8 cellular contexts compared by ENCODE assay signal in the genomic region with DNA sequence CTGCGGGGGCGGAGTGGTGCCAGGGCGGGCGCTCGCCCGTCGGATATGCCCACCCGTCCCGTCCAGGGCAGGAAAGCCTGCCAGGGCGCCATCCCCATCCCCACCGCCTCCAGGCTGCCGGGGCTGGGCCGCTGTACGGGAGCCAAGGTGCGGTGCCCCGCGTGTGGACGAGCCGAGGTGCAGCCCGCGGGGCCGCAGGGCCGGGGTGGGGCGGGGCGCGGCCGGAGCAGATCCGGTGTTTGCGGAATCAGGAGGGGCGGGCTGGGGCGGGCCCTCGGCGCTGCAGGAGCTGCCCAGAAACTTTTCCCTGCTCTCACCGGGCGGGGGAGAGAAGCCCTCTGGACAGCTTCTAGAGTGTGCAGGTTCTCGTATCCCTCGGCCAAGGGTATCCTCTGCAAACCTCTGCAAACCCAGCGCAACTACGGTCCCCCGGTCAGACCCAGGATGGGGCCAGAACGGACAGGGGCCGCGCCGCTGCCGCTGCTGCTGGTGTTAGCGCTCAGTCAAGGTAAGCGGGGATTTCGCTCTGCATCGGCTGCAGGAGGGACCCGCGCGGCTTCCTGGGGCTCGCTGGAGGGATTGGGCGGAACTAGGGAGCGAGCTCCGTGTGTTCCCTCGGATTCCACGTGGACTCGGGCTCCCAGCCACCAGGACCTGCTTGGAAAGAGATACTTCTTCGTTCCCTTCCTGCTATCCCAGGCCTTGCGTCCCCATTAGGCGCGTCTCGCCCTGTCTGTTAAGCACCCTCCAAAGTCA. TPM values are rescaled to one million over a fixed set of nuclear protein-coding genes. Genes with fewer than 3 reads are reported as not detected.
DNase-seq lines count a peak whose midpoint lies in the region; FAIRE-seq and TF ChIP-seq lines count a peak whose summit lies in the region.

A gene (plus strand): TSS at position 328 of the 756 bp plus-strand sequence. CDS start 117 bp downstream, at position 445.

- H3K27ac Mint-ChIP-seq in activated T-helper 1 cell treated with anti-CD3 and anti-CD28 coated beads, Interleukin-12 subunit alpha, Interleukin-12 subunit beta, Interleukin-2, Interleukin-4 antibody, amounts not matched to agents 30 ng/mL and 10 ng/mL and 1 ng/mL, durations not matched to agents 14 hours and 24 hours and 36 hours = peak within 1 kb of the TSS; percentile 82
- peak within 1 kb of the TSS; percentile 14 to 75 (median 38) for H3K27ac Mint-ChIP-seq in nephron

- H3K4me3 Mint-ChIP-seq in activated T-helper 1 cell treated with anti-CD3 and anti-CD28 coated beads, Interleukin-12 subunit alpha, Interleukin-12 subunit beta, Interleukin-2, Interleukin-4 antibody, amounts not matched to agents 30 ng/mL and 10 ng/mL and 1 ng/mL, durations not matched to agents 14 hours and 24 hours and 36 hours = peak within 1 kb of the TSS; percentile 85
- peak within 1 kb of the TSS; percentile 81 to 83 (median 82) for H3K4me3 Mint-ChIP-seq in nephron

- intact Hi-C loops in activated T-helper 1 cell treated with anti-CD3 and anti-CD28 coated beads, Interleukin-12 subunit alpha, Interleukin-12 subunit beta, Interleukin-2, Interleukin-4 antibody, amounts not matched to agents 30 ng/mL and 10 ng/mL and 1 ng/mL, durations not matched to agents 14 hours and 24 hours and 36 hours (cut with micrococcal nuclease) = loop anchor here (1.0 to 5.0 kb wide), 4 partner anchors 10 to 187 kb away; no protein-coding TSS in a partner anchor
- intact Hi-C loops in vagina (cut with DNase I) = no loop called here

- H3K4me1 Mint-ChIP-seq in activated T-helper 1 cell treated with anti-CD3 and anti-CD28 coated beads, Interleukin-12 subunit alpha, Interleukin-12 subunit beta, Interleukin-2, Interleukin-4 antibody, amounts not matched to agents 30 ng/mL and 10 ng/mL and 1 ng/mL, durations not matched to agents 14 hours and 24 hours and 36 hours (ENCODE audit: low read depth) = peaks cover 35% of the 10 kb centered on the region
- H3K4me1 Mint-ChIP-seq in nephron = peaks cover 9% of the 10 kb centered on the region

- no peak for FAIRE-seq in H54 (lab: Jason Lieb, UNC)

- no peaks in the 10 kb centered on the region for H3K27me3 ChIP-seq in vagina

- DNase-seq in D341Med (ENCODE audit: low spot score) (peak; percentile 68), H54 (ENCODE audit: insufficient read length, low spot score) (peak; percentile 39), NCI-H345 (lab: John Stamatoyannopoulos, UW) (peak; percentile 58), fibroblast of villous mesenchyme (ENCODE audit: low read depth) (peak; percentile 70), vagina (ENCODE audit: extremely low spot score in 2 of 2) (no peak), NOMO-1 treated with dmso at 0.1 percent for 144 hours (lab: John Stamatoyannopoulos, UW; ENCODE audit: unreplicated experiment) (no peak)
- DNase-seq in activated T-helper 1 cell treated with anti-CD3 and anti-CD28 coated beads, Interleukin-12 subunit alpha, Interleukin-12 subunit beta, Interleukin-2, Interleukin-4 antibody, amounts not matched to agents 30 ng/mL and 10 ng/mL and 1 ng/mL, durations not matched to agents 14 hours and 24 hours and 36 hours (ENCODE audit: low spot score) = peak; percentile 27

- H3K4me1 ChIP-seq in vagina = peaks cover 15% of the 10 kb centered on the region

- no peaks in the 10 kb centered on the region for H3K9me3 ChIP-seq in vagina

- H3K36me3 Mint-ChIP-seq in activated T-helper 1 cell treated with anti-CD3 and anti-CD28 coated beads, Interleukin-12 subunit alpha, Interleukin-12 subunit beta, Interleukin-2, Interleukin-4 antibody, amounts not matched to agents 30 ng/mL and 10 ng/mL and 1 ng/mL, durations not matched to agents 14 hours and 24 hours and 36 hours (ENCODE audit: low read depth) = peaks cover 16% of the 10 kb centered on the region
- H3K36me3 Mint-ChIP-seq in nephron (ENCODE audit: low read depth) = no peaks in the 10 kb centered on the region

- H3K27me3 Mint-ChIP-seq in activated T-helper 1 cell treated with anti-CD3 and anti-CD28 coated beads, Interleukin-12 subunit alpha, Interleukin-12 subunit beta, Interleukin-2, Interleukin-4 antibody, amounts not matched to agents 30 ng/mL and 10 ng/mL and 1 ng/mL, durations not matched to agents 14 hours and 24 hours and 36 hours (ENCODE audit: insufficient read depth) = peaks cover 2% of the 10 kb centered on the region
- peaks cover 67% of the 10 kb centered on the region for H3K27me3 Mint-ChIP-seq in nephron (ENCODE audit: low read depth)

- H3K4me3 ChIP-seq in fibroblast of villous mesenchyme (ENCODE audit: low read depth, low read length) (peak within 1 kb of the TSS; percentile 81), vagina (peak within 1 kb of the TSS; percentile 67 to 72)

- no peaks in the 10 kb centered on the region for H3K36me3 ChIP-seq in vagina

- H3K27ac ChIP-seq in vagina = peak within 1 kb of the TSS; percentile 67

- no peak for TF ChIP-seq POLR2A in H54 (IDR thresholded peaks at IDR 0.05; ENCODE audit: low read depth, low read length)
- no peak for TF ChIP-seq POLR2A in vagina (IDR thresholded peaks at IDR 0.05)

- H3K9me3 Mint-ChIP-seq in activated T-helper 1 cell treated with anti-CD3 and anti-CD28 coated beads, Interleukin-12 subunit alpha, Interleukin-12 subunit beta, Interleukin-2, Interleukin-4 antibody, amounts not matched to agents 30 ng/mL and 10 ng/mL and 1 ng/mL, durations not matched to agents 14 hours and 24 hours and 36 hours = no peaks in the 10 kb centered on the region
- peaks cover 15% of the 10 kb centered on the region for H3K9me3 Mint-ChIP-seq in nephron

- no peak for TF ChIP-seq CTCF in fibroblast of villous mesenchyme (IDR thresholded peaks at IDR 0.05; ENCODE audit: insufficient read depth, low read depth, low read length)
- no peak for TF ChIP-seq CTCF in nephron (IDR thresholded peaks at IDR 0.05; ENCODE audit: unreplicated experiment in 3 of 3)
- TF ChIP-seq CTCF in vagina (IDR thresholded peaks at IDR 0.05) = no peak

RNA-seq across cellular contexts. Expression of the gene that starts here (rescaled TPM):
- 3.1 and 3.2 TPM in 2 replicates for total RNA-seq in activated T-helper 1 cell treated with anti-CD3 and anti-CD28 coated beads, Interleukin-12 subunit alpha, Interleukin-12 subunit beta, Interleukin-2, Interleukin-4 antibody, amounts not matched to agents 30 ng/mL and 10 ng/mL and 1 ng/mL, durations not matched to agents 14 hours and 24 hours and 36 hours
- 16.4 and 35.0 TPM in 2 replicates for total RNA-seq in fibroblast of villous mesenchyme
- 18.4 TPM for total RNA-seq in vagina

Comparison
In these comparisons a context has a peak if more than half of its experiments do, and no peak if none do; other contexts are left out.
1. DNase-seq: peak in D341Med (single experiment), H54 (single experiment), NCI-H345 (single experiment), activated T-helper 1 cell treated with anti-CD3 and anti-CD28 coated beads, Interleukin-12 subunit alpha, Interleukin-12 subunit beta, Interleukin-2, Interleukin-4 antibody, amounts not matched to agents 30 ng/mL and 10 ng/mL and 1 ng/mL, durations not matched to agents 14 hours and 24 hours and 36 hours (single experiment) and fibroblast of villous mesenchyme (single experiment); none in vagina (0 of 2) and NOMO-1 treated with dmso at 0.1 percent for 144 hours (single experiment).